In genomic region chr2:145729993-145730770, GRCh38 we compare ENCODE assay signal across 19 cellular contexts.
A peak's percentile ranks its signal among the peaks of the same experiment; 100 is the strongest.
DNase-seq lines count a peak whose midpoint lies in the region; ATAC-seq, FAIRE-seq and TF ChIP-seq lines count a peak whose summit lies in the region.
"Had no signal": no experiment of that assay in that cellular context is flagged by ENCODE, and none has a peak within 500 bp of the region (broad histone marks: within the 10 kb centered on the region; RNA-seq: fewer than 3 reads in every experiment).

No MANE protein-coding gene starts in this region.

- no peak overlapping the region for H3K23ac ChIP-seq in mesenchymal stem cell (ENCODE audit: low read length in 2 of 2)

- BruUV-seq in K562 (replicated peaks; lab: Mats Ljungman, UMichigan) = no TSS peak

- H2AFZ ChIP-seq in K562 (ENCODE audit: low read depth, low read length) (peak overlapping the region; percentile 52), mesenchymal stem cell (ENCODE audit: low read depth, low read length) (no peak overlapping the region)

- H2BK5ac ChIP-seq in mesenchymal stem cell (ENCODE audit: low read depth, low read length, poor library complexity, severe bottlenecking) = no peak overlapping the region

- H3K9me1 ChIP-seq in K562 (ENCODE audit: control insufficient read depth, insufficient read depth, low read length) = no peaks in the 10 kb centered on the region

- H3K36me3 ChIP-seq in K562 (ENCODE audit: control insufficient read depth, insufficient read depth, low read length) = no peaks in the 10 kb centered on the region; the same call in 1 of the 3 replicates
- H3K36me3 ChIP-seq in mesenchymal stem cell (ENCODE audit: control insufficient read depth in 1 of 2, insufficient read depth in 2 of 2, low read depth in 1 of 2, low read length in 2 of 2) = no peaks in the 10 kb centered on the region
- H3K36me3 ChIP-seq: Peyer's patch had no signal

- H3K79me1 ChIP-seq in mesenchymal stem cell (replicated peaks; ENCODE audit: low read length, poor library complexity, severe bottlenecking) = no peaks in the 10 kb centered on the region

- POLR2A ChIA-PET in K562 (lab: Yijun Ruan, JAX) = no interaction called here

- WGBS in K562 (ENCODE audit: insufficient coverage, low coverage, missing lambda C conversion rate) = 31% methylated on average over 5 of the region's 5 CpGs
- WGBS in mesenchymal stem cell = 96% methylated on average over 4 of the region's 5 CpGs

- TF ChIP-seq EP300 in K562 (IDR thresholded peaks at IDR 0.05; ENCODE audit: low read length) = peak; percentile 68; the same call in 1 of the 2 replicates

- H3K9ac ChIP-seq in K562 (ENCODE audit: insufficient read depth in 1 of 2, low read depth in 2 of 2, low read length in 2 of 2) = peak overlapping the region in 1 of 2 experiments; percentile 36; a peak in 2 of 4 replicates
- H3K9ac ChIP-seq in mesenchymal stem cell (ENCODE audit: low read length) = no peak overlapping the region

- H3K14ac ChIP-seq in mesenchymal stem cell (ENCODE audit: low read length in 2 of 2) = no peak overlapping the region

- H2BK15ac ChIP-seq in mesenchymal stem cell (ENCODE audit: low read depth, poor library complexity, severe bottlenecking) = no peak overlapping the region

- H4K91ac ChIP-seq in mesenchymal stem cell (ENCODE audit: low read length) = no peak overlapping the region

- no peak for TF ChIP-seq CTCF in K562 (IDR thresholded peaks at IDR 0.05 in 2 of 3, conservative IDR thresholded peaks at IDR 0.05 in 1 of 3; ENCODE audit: insufficient read depth in 2 of 3, low read depth in 1 of 3, low read length in 3 of 3)

- H4K20me1 ChIP-seq in K562 (replicated peaks; ENCODE audit: control insufficient read depth, insufficient read depth, low read length) = no peaks in the 10 kb centered on the region

- in situ Hi-C loops in K562 (cut with MboI) = no loop called here

- ATAC-seq in K562 (peak; percentile 85), HG02798 (IDR thresholded peaks at IDR 0.05; ENCODE audit: poor library complexity, unreplicated experiment) (no peak), HG03457 (IDR thresholded peaks at IDR 0.05; ENCODE audit: unreplicated experiment) (no peak)

- no peak for TF ChIP-seq RAD21 in K562 (CRISPR knock-in tag; conservative IDR thresholded peaks at IDR 0.05 in 1 of 2, IDR thresholded peaks at IDR 0.05 in 1 of 2)

- H2BK120ac ChIP-seq in mesenchymal stem cell (ENCODE audit: low read depth, low read length) = no peak overlapping the region

- no peak overlapping the region for H4K8ac ChIP-seq in mesenchymal stem cell (ENCODE audit: low read length)

- peak; percentile 49 for FAIRE-seq in GM19239 (lab: Jason Lieb, UNC)
- peak; percentile 82 for FAIRE-seq in K562 (lab: Jason Lieb, UNC)
- FAIRE-seq: A204.1, H54, HTR-8/SVneo had no signal

- no peaks in the 10 kb centered on the region for H3K79me2 ChIP-seq in K562 (ENCODE audit: control insufficient read depth, insufficient read depth, low read length)

- CTCF ChIA-PET in K562 (lab: Yijun Ruan, JAX; ENCODE audit: low intra/inter-chr PET ratio) = no interaction called here

- no peaks in the 10 kb centered on the region for H3K27me3 ChIP-seq in K562 (ENCODE audit: control insufficient read depth in 2 of 2, insufficient read depth in 2 of 2, low read length in 2 of 2)
- H3K27me3 ChIP-seq in mesenchymal stem cell (ENCODE audit: control insufficient read depth in 1 of 2, insufficient read depth in 1 of 2, low read length in 2 of 2) = no peaks in the 10 kb centered on the region
- H3K27me3 ChIP-seq: Peyer's patch had no signal

- no peak for TF ChIP-seq POLR2A in K562 (conservative IDR thresholded peaks at IDR 0.05)

- no peak overlapping the region for H3K4me3 ChIP-seq in K562
- no peak overlapping the region for H3K4me3 ChIP-seq in mesenchymal stem cell (ENCODE audit: insufficient read depth in 1 of 2, low read depth in 1 of 2, low read length in 2 of 2)
- H3K4me3 ChIP-seq: Peyer's patch had no signal

- intact Hi-C loops in K562 (cut with micrococcal nuclease) = no loop called here

- no peak overlapping the region for H2AK5ac ChIP-seq in mesenchymal stem cell (ENCODE audit: low read length, severe bottlenecking)

- H3K9me3 ChIP-seq in K562 (replicated peaks; ENCODE audit: control insufficient read depth, insufficient read depth, low read depth, low read length) (peaks cover 2% of the 10 kb centered on the region), mesenchymal stem cell (ENCODE audit: control insufficient read depth, low read length) (no peaks in the 10 kb centered on the region)
- H3K9me3 ChIP-seq: Peyer's patch had no signal

- no peak overlapping the region for H3K4ac ChIP-seq in mesenchymal stem cell (ENCODE audit: low read depth in 1 of 2, low read length in 2 of 2)

- peak overlapping the region in 1 of 2 experiments; percentile 39 for H2BK12ac ChIP-seq in mesenchymal stem cell (ENCODE audit: low read length in 2 of 2)

- H3K4me1 ChIP-seq in K562 (replicated peaks in 1 of 2; ENCODE audit: control insufficient read depth in 2 of 2, insufficient read depth in 2 of 2, low read length in 2 of 2) (peaks cover 0 to 22% of the 10 kb centered on the region in 2 experiments; a peak in 2 of 5 replicates), mesenchymal stem cell (ENCODE audit: control insufficient read depth, insufficient read depth, low read depth, low read length) (no peaks in the 10 kb centered on the region)
- H3K4me1 ChIP-seq: Peyer's patch had no signal

- DNase-seq in COLO668 (lab: John Stamatoyannopoulos, UW; ENCODE audit: unreplicated experiment) = peak; percentile 5
- no peak for DNase-seq in GM19239 (ENCODE audit: insufficient read length, low spot score)
- peak; percentile 85 for DNase-seq in NCI-H2171 (lab: John Stamatoyannopoulos, UW)
- peak; percentile 37 to 75 (median 55) for DNase-seq in K562 (ENCODE audit: extremely low read depth in 1 of 4, low spot score in 3 of 4)
- DNase-seq in mesenchymal stem cell = no peak
- DNase-seq in Kasumi-1 (lab: John Stamatoyannopoulos, UW) = no peak
- DNase-seq: CD4-positive, alpha-beta T cell; DMS79 treated with DMSO at 0.1 percent for 48 hours; NCI-H1417; NCI-H2081 treated with DMSO at 0.1 percent for 48 hours; NCI-H226; Peyer's patch; SW 1271; T-helper 2 cell had no signal

- peak overlapping the region; percentile 62 for H3K27ac ChIP-seq in K562 (ENCODE audit: extremely low read depth, low read depth, low read length)
- no peak overlapping the region for H3K27ac ChIP-seq in mesenchymal stem cell (ENCODE audit: low read length, poor library complexity, severe bottlenecking)
- H3K27ac ChIP-seq: Peyer's patch had no signal

- H3K4me2 ChIP-seq in K562 (ENCODE audit: insufficient read depth, low read length) = peak overlapping the region; percentile 15; the same call in 1 of the 2 replicates
- H3K4me2 ChIP-seq in mesenchymal stem cell (ENCODE audit: low read length, poor library complexity, severe bottlenecking) = no peak overlapping the region

- H3K18ac ChIP-seq in mesenchymal stem cell (ENCODE audit: low read depth in 1 of 2, low read length in 2 of 2) = peak overlapping the region in 1 of 2 experiments; percentile 24

TF ChIP-seq in K562, 482 proteins besides CTCF, POLR2A, EP300 and RAD21 (continues in another document):
- TF ChIP-seq CTBP1 (IDR thresholded peaks at IDR 0.05; ENCODE audit: borderline replicate concordance) (0 out of 2 replicates have a peak, but pooled peaks have one; percentile 22), PRPF4 (IDR thresholded peaks at IDR 0.05; ENCODE audit: insufficient read depth, low read depth, low read length, poor library complexity, severe bottlenecking) (no peak), ZBTB43 (CRISPR knock-in tag; IDR thresholded peaks at IDR 0.05) (no peak), MAX (CRISPR knock-in tag; IDR thresholded peaks at IDR 0.05) (peak; percentile 55; the same call in 1 of the 2 replicates), USF1 (CRISPR knock-in tag; IDR thresholded peaks at IDR 0.05) (no peak), ZFX (CRISPR knock-in tag; IDR thresholded peaks at IDR 0.05) (peak; percentile 55)

Comparison
In these comparisons a context has a peak if more than half of its experiments do, and no peak if none do; other contexts are left out.
1. DNase-seq: peak in COLO668 (single experiment), NCI-H2171 (single experiment) and K562 (4 of 4); none in GM19239 (single experiment), mesenchymal stem cell (single experiment) and Kasumi-1 (0 of 2).